In genomic region chr6:157609117-157609516, GRCh38 we compare ENCODE assay signal across 13 cellular contexts.
DNase-seq lines count a peak whose midpoint lies in the region; ATAC-seq and TF ChIP-seq lines count a peak whose summit lies in the region.
"Had no signal": no experiment of that assay in that cellular context is flagged by ENCODE, and none has a peak within 500 bp of the region (broad histone marks: within the 10 kb centered on the region; RNA-seq: fewer than 3 reads in every experiment).

No MANE protein-coding gene starts in this region.

- no peaks in the 10 kb centered on the region for H3K27me3 Mint-ChIP-seq in natural killer cell treated with Interleukin-12 subunit alpha and Interleukin-12 subunit beta and Interleukin-15 and Interleukin-18, amount 100 ng/mL, for 72 hours
- no peaks in the 10 kb centered on the region for H3K27me3 Mint-ChIP-seq in natural killer cell (ENCODE audit: low read depth in 2 of 2)

- no peaks in the 10 kb centered on the region for H3K9me3 Mint-ChIP-seq in natural killer cell treated with Interleukin-12 subunit alpha and Interleukin-12 subunit beta and Interleukin-15 and Interleukin-18, amount 100 ng/mL, for 72 hours
- no peaks in the 10 kb centered on the region for H3K9me3 Mint-ChIP-seq in natural killer cell
- H3K9me3 Mint-ChIP-seq in stimulated activated effector memory CD8-positive, alpha-beta T cell treated with anti-CD3 and anti-CD28 coated beads, Interleukin-12 subunit alpha, Interleukin-12 subunit beta, amount 100 ng/mL, for 72 hours = no peaks in the 10 kb centered on the region
- H3K9me3 Mint-ChIP-seq: CD4-positive, CD25-positive, alpha-beta regulatory T cell had no signal

- no peaks in the 10 kb centered on the region for H3K36me3 Mint-ChIP-seq in natural killer cell treated with Interleukin-12 subunit alpha and Interleukin-12 subunit beta and Interleukin-15 and Interleukin-18, amount 100 ng/mL, for 72 hours
- no peaks in the 10 kb centered on the region for H3K36me3 Mint-ChIP-seq in natural killer cell
- H3K36me3 Mint-ChIP-seq in stimulated activated effector memory CD8-positive, alpha-beta T cell treated with anti-CD3 and anti-CD28 coated beads, Interleukin-12 subunit alpha, Interleukin-12 subunit beta, amount 100 ng/mL, for 72 hours = peaks cover 6% of the 10 kb centered on the region
- H3K36me3 Mint-ChIP-seq: CD4-positive, CD25-positive, alpha-beta regulatory T cell had no signal

- peaks cover 9 to 11% of the 10 kb centered on the region in 2 donors for H3K4me1 Mint-ChIP-seq in natural killer cell treated with Interleukin-12 subunit alpha and Interleukin-12 subunit beta and Interleukin-15 and Interleukin-18, amount 100 ng/mL, for 72 hours (ENCODE audit: low read depth in 2 of 2)
- H3K4me1 Mint-ChIP-seq in natural killer cell = peaks cover 10 to 14% of the 10 kb centered on the region in 2 donors
- peaks cover 13% of the 10 kb centered on the region for H3K4me1 Mint-ChIP-seq in stimulated activated effector memory CD8-positive, alpha-beta T cell treated with anti-CD3 and anti-CD28 coated beads, Interleukin-12 subunit alpha, Interleukin-12 subunit beta, amount 100 ng/mL, for 72 hours
- H3K4me1 Mint-ChIP-seq: CD4-positive, CD25-positive, alpha-beta regulatory T cell had no signal

- TF ChIP-seq CTCF in natural killer cell (IDR thresholded peaks at IDR 0.05) = no peak

- peak; percentile 13 for DNase-seq in natural killer cell treated with Interleukin-12 subunit alpha and Interleukin-12 subunit beta and Interleukin-15 and Interleukin-18, amount 100 ng/mL, for 72 hours (ENCODE audit: low spot score)
- DNase-seq in natural killer cell (no peak), mesenteric fat pad (ENCODE audit: low spot score) (peak; percentile 65), T-helper 2 cell (no peak), NCI-H526 treated with DMSO at 0.1 percent for 48 hours (lab: John Stamatoyannopoulos, UW) (no peak), NCI-H524 treated with DMSO at 0.1 percent for 48 hours (lab: John Stamatoyannopoulos, UW) (no peak)
- no peak for DNase-seq in stimulated activated effector memory CD8-positive, alpha-beta T cell treated with anti-CD3 and anti-CD28 coated beads, Interleukin-12 subunit alpha, Interleukin-12 subunit beta, amount 100 ng/mL, for 72 hours (ENCODE audit: low spot score in 2 of 2)
- DNase-seq: 8988T; AML-193; Calu3; CD4-positive, CD25-positive, alpha-beta regulatory T cell; DMS 273 treated with DMSO at 0.1 percent for 48 hours had no signal

- H3K27ac Mint-ChIP-seq in natural killer cell treated with Interleukin-12 subunit alpha and Interleukin-12 subunit beta and Interleukin-15 and Interleukin-18, amount 100 ng/mL, for 72 hours = peak overlapping the region in 1 of 2 donors; percentile 68
- H3K27ac Mint-ChIP-seq in natural killer cell = no peak overlapping the region
- peak overlapping the region; percentile 80 for H3K27ac Mint-ChIP-seq in stimulated activated effector memory CD8-positive, alpha-beta T cell treated with anti-CD3 and anti-CD28 coated beads, Interleukin-12 subunit alpha, Interleukin-12 subunit beta, amount 100 ng/mL, for 72 hours
- H3K27ac Mint-ChIP-seq: CD4-positive, CD25-positive, alpha-beta regulatory T cell had no signal

- intact Hi-C loops in natural killer cell (cut with micrococcal nuclease) = no loop called here

- no peak overlapping the region for H3K4me3 Mint-ChIP-seq in natural killer cell treated with Interleukin-12 subunit alpha and Interleukin-12 subunit beta and Interleukin-15 and Interleukin-18, amount 100 ng/mL, for 72 hours
- H3K4me3 Mint-ChIP-seq in natural killer cell = no peak overlapping the region
- H3K4me3 Mint-ChIP-seq in stimulated activated effector memory CD8-positive, alpha-beta T cell treated with anti-CD3 and anti-CD28 coated beads, Interleukin-12 subunit alpha, Interleukin-12 subunit beta, amount 100 ng/mL, for 72 hours = no peak overlapping the region
- H3K4me3 Mint-ChIP-seq: CD4-positive, CD25-positive, alpha-beta regulatory T cell had no signal

- no peak for ATAC-seq in natural killer cell treated with Interleukin-12 subunit alpha and Interleukin-12 subunit beta and Interleukin-15 and Interleukin-18, amount 100 ng/mL, for 72 hours
- ATAC-seq in natural killer cell = no peak
- ATAC-seq in stimulated activated effector memory CD8-positive, alpha-beta T cell treated with anti-CD3 and anti-CD28 coated beads, Interleukin-12 subunit alpha, Interleukin-12 subunit beta, amount 100 ng/mL, for 72 hours = no peak
- ATAC-seq: HCT116 had no signal

Comparison
In these comparisons a context has a peak if more than half of its experiments do, and no peak if none do; other contexts are left out.
1. DNase-seq: peak in natural killer cell treated with Interleukin-12 subunit alpha and Interleukin-12 subunit beta and Interleukin-15 and Interleukin-18, amount 100 ng/mL, for 72 hours (single experiment) and mesenteric fat pad (single experiment); none in natural killer cell (single experiment), stimulated activated effector memory CD8-positive, alpha-beta T cell treated with anti-CD3 and anti-CD28 coated beads, Interleukin-12 subunit alpha, Interleukin-12 subunit beta, amount 100 ng/mL, for 72 hours (0 of 2), T-helper 2 cell (0 of 5), NCI-H526 treated with DMSO at 0.1 percent for 48 hours (single experiment) and NCI-H524 treated with DMSO at 0.1 percent for 48 hours (single experiment).